In the genomic region with DNA sequence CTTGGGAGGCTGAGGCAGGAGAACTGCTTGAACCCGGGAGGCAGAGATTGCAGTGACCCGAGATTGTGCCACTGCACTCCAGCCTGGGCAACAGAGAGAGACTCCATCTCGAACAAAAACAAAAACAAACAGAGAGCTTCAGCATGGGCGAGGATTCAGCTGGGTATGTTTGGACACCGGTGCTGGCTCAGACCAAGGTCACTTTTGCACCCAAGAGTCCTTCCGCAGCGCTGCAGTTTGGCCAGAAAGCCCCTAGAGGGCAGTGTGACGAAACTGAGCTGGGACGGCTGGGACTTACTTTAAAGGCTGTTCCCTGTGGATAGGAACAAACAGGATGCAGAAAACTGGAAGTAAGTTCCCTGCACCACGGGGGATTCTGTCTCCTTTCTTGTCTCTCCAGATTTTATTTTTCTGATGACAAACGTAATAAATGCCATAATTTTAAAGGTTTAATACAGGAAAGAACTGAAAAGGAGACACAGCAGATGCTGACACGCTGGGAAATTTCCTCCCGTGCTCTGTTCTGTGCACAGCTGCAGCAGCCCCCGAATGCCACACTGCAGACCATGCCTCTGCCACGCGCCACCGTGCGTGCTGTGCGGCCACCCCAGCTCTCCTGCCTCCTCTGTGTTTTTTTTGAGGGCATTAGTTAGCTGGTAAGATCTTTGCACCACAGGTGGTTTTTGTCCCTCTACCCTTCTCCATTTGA, we compare ENCODE assay signal across 8 cellular contexts. TPM values are rescaled to one million over a fixed set of nuclear protein-coding genes. Genes with fewer than 3 reads are reported as not detected.
A peak's percentile ranks its signal among the peaks of the same experiment; 100 is the strongest.
DNase-seq lines count a peak whose midpoint lies in the region; ATAC-seq and TF ChIP-seq lines count a peak whose summit lies in the region.

No MANE protein-coding gene starts in this region.

- H3K9me3 ChIP-seq in HCT116 (ENCODE audit: control insufficient read depth in 1 of 2, insufficient read depth in 1 of 2, low read depth in 1 of 2, low read length in 2 of 2) (no peaks in the 10 kb centered on the region), NT2/D1 (ENCODE audit: insufficient read depth, low read length) (no peaks in the 10 kb centered on the region)
- no peaks in the 10 kb centered on the region for H3K9me3 ChIP-seq in naive thymus-derived CD4-positive, alpha-beta T cell (ENCODE audit: control insufficient read depth in 2 of 3, low read length in 3 of 3)

- H4K20me1 ChIP-seq in HCT116 (ENCODE audit: insufficient read depth) = no peaks in the 10 kb centered on the region

- CTCF ChIA-PET in HCT116 (lab: Charles Lee) = interaction anchor here (0.5 to 3.7 kb wide), 31 partner anchors 11 to 181 kb away, joined by 3 to 55 read pairs (median 5); a partner anchor contains a TSS
- CTCF ChIA-PET in naive thymus-derived CD4-positive, alpha-beta T cell (lab: Charles Lee) = interaction anchor here (0.7 to 3.1 kb wide), 16 partner anchors 8 to 208 kb away, joined by 3 to 25 read pairs (median 4); no protein-coding TSS in a partner anchor

- peak; percentile 65 for ATAC-seq in HCT116
- peak; percentile 63 for ATAC-seq in naive thymus-derived CD4-positive, alpha-beta T cell
- ATAC-seq in stimulated activated effector memory CD8-positive, alpha-beta T cell treated with anti-CD3 and anti-CD28 coated beads, Interleukin-12 subunit alpha, Interleukin-12 subunit beta, amount 100 ng/mL, for 72 hours = peak; percentile 69

- no peaks in the 10 kb centered on the region for H3K9me2 ChIP-seq in HCT116 (ENCODE audit: insufficient read depth)

- H3K4me2 ChIP-seq in HCT116 (ENCODE audit: low read length) = peak overlapping the region; percentile 28; the same call in 1 of the 2 replicates

- H3K4me1 ChIP-seq in HCT116 (ENCODE audit: control insufficient read depth in 1 of 2, insufficient read depth in 2 of 2, low read length in 2 of 2) (peaks cover 20 to 32% of the 10 kb centered on the region in 2 experiments), NT2/D1 (ENCODE audit: insufficient read depth, insufficient read length) (no peaks in the 10 kb centered on the region)
- H3K4me1 ChIP-seq in naive thymus-derived CD4-positive, alpha-beta T cell (ENCODE audit: control insufficient read depth in 2 of 2, insufficient read depth in 2 of 2, low read length in 2 of 2) = no peaks in the 10 kb centered on the region

- peak; percentile 95 for TF ChIP-seq RAD21 in HCT116 (IDR thresholded peaks at IDR 0.05; ENCODE audit: low read depth)

- H3K36me3 Mint-ChIP-seq in naive thymus-derived CD4-positive, alpha-beta T cell = peaks cover 0 to 7% (median 0%) of the 10 kb centered on the region in 5 donors
- H3K36me3 Mint-ChIP-seq in stimulated activated effector memory CD8-positive, alpha-beta T cell treated with anti-CD3 and anti-CD28 coated beads, Interleukin-12 subunit alpha, Interleukin-12 subunit beta, amount 100 ng/mL, for 72 hours = no peaks in the 10 kb centered on the region

- peaks cover 0 to 4% (median 0%) of the 10 kb centered on the region in 5 donors for H3K27me3 Mint-ChIP-seq in naive thymus-derived CD4-positive, alpha-beta T cell

- DNase-seq in AML-193 (lab: John Stamatoyannopoulos, UW) (peak; percentile 58 to 71), HCT116 (ENCODE audit: low read depth, low spot score) (peak; percentile 73), NT2/D1 (ENCODE audit: low read depth, low spot score) (peak; percentile 58), activated T-cell treated with anti-CD3 and anti-CD28 coated beads for 1 hour (ENCODE audit: low read depth) (peak; percentile 54), epithelial cell of proximal tubule (ENCODE audit: low read depth) (no peak), COLO829 (ENCODE audit: low spot score) (no peak)
- DNase-seq in naive thymus-derived CD4-positive, alpha-beta T cell = peak in 8 of 9 donors; percentile 31 to 73 (median 50)
- DNase-seq in stimulated activated effector memory CD8-positive, alpha-beta T cell treated with anti-CD3 and anti-CD28 coated beads, Interleukin-12 subunit alpha, Interleukin-12 subunit beta, amount 100 ng/mL, for 72 hours (ENCODE audit: low spot score in 2 of 2) = peak; percentile 69 to 86

- intact Hi-C loops in HCT116 (cut with micrococcal nuclease) = loop anchor here (1.0 to 5.0 kb wide), 2 partner anchors 56 to 105 kb away; no protein-coding TSS in a partner anchor
- intact Hi-C loops in naive thymus-derived CD4-positive, alpha-beta T cell (cut with micrococcal nuclease) = loop anchor here (1.0 to 5.0 kb wide), 3 partner anchors 56 to 105 kb away; a partner anchor contains a TSS

- H3K36me3 ChIP-seq in HCT116 (ENCODE audit: control insufficient read depth in 1 of 2, insufficient read depth in 2 of 2, low read length in 2 of 2) (peaks cover 0 to 5% of the 10 kb centered on the region in 2 experiments; a peak in 1 of 4 replicates), NT2/D1 (ENCODE audit: insufficient read depth, insufficient read length, low read length) (peaks cover 35% of the 10 kb centered on the region)
- H3K36me3 ChIP-seq in naive thymus-derived CD4-positive, alpha-beta T cell (ENCODE audit: control insufficient read depth in 2 of 3, insufficient read depth in 3 of 3, low read length in 3 of 3) = no peaks in the 10 kb centered on the region

- peak; percentile 90 to 99 (median 98) for TF ChIP-seq CTCF in HCT116 (IDR thresholded peaks at IDR 0.05 in 2 of 3, conservative IDR thresholded peaks at IDR 0.05 in 1 of 3; ENCODE audit: borderline replicate concordance in 1 of 3, insufficient read depth in 1 of 3, low read depth in 2 of 3, low read length in 2 of 3)
- TF ChIP-seq CTCF in epithelial cell of proximal tubule (conservative IDR thresholded peaks at IDR 0.05; ENCODE audit: low read depth, low read length) = peak; percentile 91

- no peaks in the 10 kb centered on the region for H3K27me3 ChIP-seq in HCT116 (ENCODE audit: insufficient read depth, low read length)
- H3K27me3 ChIP-seq in NT2/D1 (ENCODE audit: insufficient read depth, insufficient read length) = no peaks in the 10 kb centered on the region
- H3K27me3 ChIP-seq in naive thymus-derived CD4-positive, alpha-beta T cell (ENCODE audit: control insufficient read depth in 2 of 2, insufficient read depth in 2 of 2, low read length in 2 of 2) = no peaks in the 10 kb centered on the region

- peaks cover 0 to 6% (median 4%) of the 10 kb centered on the region in 7 donors for H3K4me1 Mint-ChIP-seq in naive thymus-derived CD4-positive, alpha-beta T cell
- H3K4me1 Mint-ChIP-seq in stimulated activated effector memory CD8-positive, alpha-beta T cell treated with anti-CD3 and anti-CD28 coated beads, Interleukin-12 subunit alpha, Interleukin-12 subunit beta, amount 100 ng/mL, for 72 hours = no peaks in the 10 kb centered on the region

- no TSS peak for BruUV-seq in HCT116 (replicated peaks; lab: Mats Ljungman, UMichigan)

- H2AFZ ChIP-seq in HCT116 (ENCODE audit: low read depth, low read length, poor library complexity, severe bottlenecking) = no peak overlapping the region

- H3K79me2 ChIP-seq in HCT116 (ENCODE audit: insufficient read depth, low read length) = no peaks in the 10 kb centered on the region; the same call in 1 of the 2 replicates

- RAD21 ChIA-PET in HCT116 (lab: Charles Lee; ENCODE audit: low non-redundant PET in 1 of 2, low total read pairs in 2 of 2, uncharacterized antibody in 2 of 2, unreplicated experiment in 2 of 2) = interaction anchor here (0.7 to 1.9 kb wide), 3 partner anchors 11 to 105 kb away, joined by 3 to 14 read pairs (median 6); no protein-coding TSS in a partner anchor

- H3K4me3 Mint-ChIP-seq in naive thymus-derived CD4-positive, alpha-beta T cell = no peak overlapping the region
- no peak overlapping the region for H3K4me3 Mint-ChIP-seq in stimulated activated effector memory CD8-positive, alpha-beta T cell treated with anti-CD3 and anti-CD28 coated beads, Interleukin-12 subunit alpha, Interleukin-12 subunit beta, amount 100 ng/mL, for 72 hours

- H3K9me3 Mint-ChIP-seq in naive thymus-derived CD4-positive, alpha-beta T cell = no peaks in the 10 kb centered on the region
- H3K9me3 Mint-ChIP-seq in stimulated activated effector memory CD8-positive, alpha-beta T cell treated with anti-CD3 and anti-CD28 coated beads, Interleukin-12 subunit alpha, Interleukin-12 subunit beta, amount 100 ng/mL, for 72 hours = no peaks in the 10 kb centered on the region

- H3K27ac ChIP-seq in HCT116 (ENCODE audit: low read depth, low read length) = no peak overlapping the region
- no peak overlapping the region for H3K27ac ChIP-seq in naive thymus-derived CD4-positive, alpha-beta T cell (ENCODE audit: low read depth, low read length)

- no peak overlapping the region for H3K9ac ChIP-seq in HCT116 (ENCODE audit: low read length)
- peak overlapping the region; percentile 27 for H3K9ac ChIP-seq in NT2/D1 (ENCODE audit: insufficient read length, low read depth)

- no peak overlapping the region for H3K27ac Mint-ChIP-seq in naive thymus-derived CD4-positive, alpha-beta T cell
- H3K27ac Mint-ChIP-seq in stimulated activated effector memory CD8-positive, alpha-beta T cell treated with anti-CD3 and anti-CD28 coated beads, Interleukin-12 subunit alpha, Interleukin-12 subunit beta, amount 100 ng/mL, for 72 hours = no peak overlapping the region

- no peak for TF ChIP-seq POLR2A in HCT116 (IDR thresholded peaks at IDR 0.05; ENCODE audit: borderline replicate concordance, extremely low read depth, insufficient read depth, insufficient read length)

- H3K4me3 ChIP-seq in HCT116 (replicated peaks in 1 of 2; ENCODE audit: low read depth in 1 of 2, low read length in 2 of 2) (no peak overlapping the region), NT2/D1 (ENCODE audit: insufficient read length, low read depth) (no peak overlapping the region), epithelial cell of proximal tubule (ENCODE audit: low read depth, low read length) (no peak overlapping the region)
- H3K4me3 ChIP-seq in naive thymus-derived CD4-positive, alpha-beta T cell (ENCODE audit: low read length) = no peak overlapping the region

- POLR2A ChIA-PET in HCT116 (lab: Charles Lee) = interaction anchor here (0.7 to 1.3 kb wide), 4 partner anchors 96 to 114 kb away, joined by 3 to 6 read pairs (median 4); a partner anchor contains a TSS
- POLR2A ChIA-PET in naive thymus-derived CD4-positive, alpha-beta T cell (lab: Charles Lee) = interaction anchor here (0.7 to 1.2 kb wide), 2 partner anchors 105 to 635 kb away, joined by 3 to 5 read pairs; no protein-coding TSS in a partner anchor

RNA-seq across cellular contexts. Expression of a gene that starts 25.2 kb away (rescaled TPM):
- total RNA-seq in HCT116 (2021; ENCODE audit: unreplicated experiment) (104 TPM), epithelial cell of proximal tubule (22.4 and 36.4 TPM in 2 replicates)
- polyA plus RNA-seq in HCT116 (2012) = 61.4 and 63.6 TPM in 2 replicates
- total RNA-seq in naive thymus-derived CD4-positive, alpha-beta T cell = 100 to 1,000 TPM; 107 to 414 (median 154) TPM
- polyA plus RNA-seq in naive thymus-derived CD4-positive, alpha-beta T cell = 10 to 100 TPM; 37.4 to 46.9 TPM

RNA-seq across cellular contexts. Expression of a gene that starts 37.2 kb away (rescaled TPM):
- 1.9 TPM for total RNA-seq in HCT116 (2021; ENCODE audit: unreplicated experiment)
- polyA plus RNA-seq in HCT116 (2012) = 0.13 and 0.22 TPM in 2 replicates
- total RNA-seq in epithelial cell of proximal tubule = 0.29 TPM in 2 replicates
- 10 to 100 TPM in 1 of 5 experiments, 1 to 10 TPM in 1, under 1 TPM in 2, not detected in 1; 0.19 to 14.1 (median 1.8) TPM for total RNA-seq in naive thymus-derived CD4-positive, alpha-beta T cell
- polyA plus RNA-seq in naive thymus-derived CD4-positive, alpha-beta T cell = not detected

RNA-seq across cellular contexts. Expression of a gene that starts 59.4 kb away (rescaled TPM):
- total RNA-seq in HCT116 (2021; ENCODE audit: unreplicated experiment) = 64.8 TPM
- 42.7 and 52.9 TPM in 2 replicates for polyA plus RNA-seq in HCT116 (2012)
- 64.9 and 78.3 TPM in 2 replicates for total RNA-seq in epithelial cell of proximal tubule
- total RNA-seq in naive thymus-derived CD4-positive, alpha-beta T cell = 10 to 100 TPM in 1 of 5 experiments, 1 to 10 TPM in 4; 1.2 to 46.1 (median 5.8) TPM
- under 1 TPM; 0.23 to 0.31 TPM for polyA plus RNA-seq in naive thymus-derived CD4-positive, alpha-beta T cell

Comparison
In these comparisons a context has a peak if more than half of its experiments do, and no peak if none do; other contexts are left out.
1. DNase-seq: peak in AML-193 (2 of 2), HCT116 (single experiment), NT2/D1 (single experiment), activated T-cell treated with anti-CD3 and anti-CD28 coated beads for 1 hour (single experiment), naive thymus-derived CD4-positive, alpha-beta T cell (8 of 9) and stimulated activated effector memory CD8-positive, alpha-beta T cell treated with anti-CD3 and anti-CD28 coated beads, Interleukin-12 subunit alpha, Interleukin-12 subunit beta, amount 100 ng/mL, for 72 hours (2 of 2); none in epithelial cell of proximal tubule (single experiment) and COLO829 (single experiment).
2. Peak in every context shown above with its lines, with median percentiles within 50 percentile points of each other: ATAC-seq.